Comparison of ENCODE assay signal across 23 cellular contexts in genomic region chr2:11995381-11995947, GRCh38.
DNase-seq lines count a peak whose midpoint lies in the region; ATAC-seq, FAIRE-seq and TF ChIP-seq lines count a peak whose summit lies in the region.
"Had no signal": no experiment of that assay in that cellular context is flagged by ENCODE, and none has a peak within 500 bp of the region (broad histone marks: within the 10 kb centered on the region; RNA-seq: fewer than 3 reads in every experiment).

No MANE protein-coding gene starts in this region.

- H3K4me3 ChIP-seq in RWPE2 (ENCODE audit: severe bottlenecking), result no peak overlapping the region
- H3K4me3 ChIP-seq in fibroblast of mammary gland (ENCODE audit: control insufficient read depth, low read depth, low read length), result no peak overlapping the region
- H3K4me3 ChIP-seq: coronary artery, neural progenitor cell, SJCRH30, vagina had no signal

- no peaks in the 10 kb centered on the region for H3K36me3 ChIP-seq in RWPE2 (ENCODE audit: low read depth)
- H3K36me3 ChIP-seq: brain microvascular endothelial cell, neural progenitor cell, SJCRH30, vagina had no signal

- H3K27me3 ChIP-seq in RWPE2 (ENCODE audit: insufficient read depth, poor library complexity, severe bottlenecking), result no peaks in the 10 kb centered on the region
- H3K27me3 ChIP-seq: brain microvascular endothelial cell, neural progenitor cell, SJCRH30, vagina had no signal

- TF ChIP-seq CTCF in RWPE2 (IDR thresholded peaks at IDR 0.05; ENCODE audit: poor library complexity, severe bottlenecking), result no peak
- TF ChIP-seq CTCF in fibroblast of mammary gland (conservative IDR thresholded peaks at IDR 0.05; ENCODE audit: control insufficient read depth, insufficient read depth, low read depth, low read length), result no peak

- no peak for FAIRE-seq in urothelium cell line (lab: Jason Lieb, UNC)
- FAIRE-seq: small intestine had no signal

- peaks cover 15% of the 10 kb centered on the region for H3K4me1 ChIP-seq in RWPE2 (ENCODE audit: insufficient read depth, poor library complexity, severe bottlenecking)
- H3K4me1 ChIP-seq: neural progenitor cell, vagina had no signal

- ATAC-seq in RWPE2 (ENCODE audit: low read depth) (peak; percentile 64; the same call in 2 of the 3 replicates), GM21619 (IDR thresholded peaks at IDR 0.05; ENCODE audit: unreplicated experiment) (no peak)
- ATAC-seq: stimulated activated naive B cell treated with anti-CD40 and anti-IgM and Interleukin-4, amounts not matched to agents 10 μg/mL and 1 μg/mL and 100 μg/mL, for 72 hours had no signal

- no peaks in the 10 kb centered on the region for H3K9me3 ChIP-seq in RWPE2 (ENCODE audit: severe bottlenecking)
- H3K9me3 ChIP-seq: SJCRH30, vagina had no signal

- peak overlapping the region; percentile 57 for H3K27ac ChIP-seq in RWPE2 (ENCODE audit: poor library complexity, severe bottlenecking)
- H3K27ac ChIP-seq: brain microvascular endothelial cell, coronary artery, neural progenitor cell, SJCRH30, vagina, VCaP had no signal

- DNase-seq in HCEC 1CT (peak; percentile 74), RWPE2 (ENCODE audit: low spot score) (no peak), fibroblast of mammary gland (ENCODE audit: low read depth) (peak; percentile 51), urothelium cell line (ENCODE audit: low spot score) (no peak), HUDEP-2 (lab: John Stamatoyannopoulos, UW; ENCODE audit: unreplicated experiment in 76 of 76) (no peak), NCI-H1930 (lab: John Stamatoyannopoulos, UW) (no peak)
- DNase-seq: activated CD4-positive, alpha-beta memory T cell treated with anti-CD3 and anti-CD28 coated beads for 36 hours; activated effector memory CD4-positive, alpha-beta T cell treated with Interleukin-2 at 50 U/mL for 16 hours; brain microvascular endothelial cell; endodermal cell; KG1; MV-4-11; NCI-H187; OCI-M1; SJCRH30; small intestine; stimulated activated naive B cell treated with anti-CD40 and anti-IgM and Interleukin-4, amounts not matched to agents 10 μg/mL and 1 μg/mL and 100 μg/mL, for 72 hours; T-helper 2 cell had no signal

Comparison
In these comparisons a context has a peak if more than half of its experiments do, and no peak if none do; other contexts are left out.
1. DNase-seq: peak in HCEC 1CT (single experiment) and fibroblast of mammary gland (single experiment); none in RWPE2 (single experiment), urothelium cell line (single experiment), HUDEP-2 (0 of 76) and NCI-H1930 (0 of 2).